ENCODE assay signal across 19 cellular contexts in the genomic region with DNA sequence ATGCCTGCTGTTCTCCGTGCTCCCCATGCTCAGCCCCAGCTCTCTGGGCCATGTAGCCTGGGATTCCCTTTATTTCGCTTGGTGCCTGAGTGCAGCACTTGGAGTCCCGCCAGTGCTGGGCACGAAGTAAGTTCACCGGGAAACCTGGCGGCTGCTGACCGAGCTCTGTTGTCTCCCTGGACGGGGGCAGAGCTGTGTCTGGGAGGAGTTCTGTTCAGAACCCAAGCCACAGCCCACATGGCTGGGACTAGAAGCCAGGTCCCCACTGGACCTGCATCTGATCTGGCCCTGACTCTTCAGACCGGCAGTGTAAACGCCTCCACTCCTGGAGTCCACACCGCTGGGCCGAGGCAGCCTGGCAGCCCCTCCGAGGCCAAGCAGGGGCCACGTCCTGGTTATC. TPM values are rescaled to one million over a fixed set of nuclear protein-coding genes. Genes with fewer than 3 reads are reported as not detected.
DNase-seq lines count a peak whose midpoint lies in the region; ATAC-seq and TF ChIP-seq lines count a peak whose summit lies in the region.
"Had no signal": no experiment of that assay in that cellular context is flagged by ENCODE, and none has a peak within 500 bp of the region (broad histone marks: within the 10 kb centered on the region; RNA-seq: fewer than 3 reads in every experiment).

No MANE protein-coding gene starts in this region.

- no peaks in the 10 kb centered on the region for H3K36me3 ChIP-seq in psoas muscle (ENCODE audit: insufficient read depth in 1 of 2, low read depth in 1 of 2)
- no peaks in the 10 kb centered on the region for H3K36me3 ChIP-seq in uterus
- H3K36me3 ChIP-seq: esophagus squamous epithelium had no signal

- no peak for TF ChIP-seq CTCF in psoas muscle (IDR thresholded peaks at IDR 0.05)
- TF ChIP-seq CTCF in uterus (IDR thresholded peaks at IDR 0.05), result no peak

- H3K4me3 ChIP-seq in psoas muscle (no peak overlapping the region), uterus (no peak overlapping the region)
- H3K4me3 ChIP-seq: esophagus squamous epithelium, GM23248 had no signal

- H3K4me1 ChIP-seq in psoas muscle, result peaks cover 71% of the 10 kb centered on the region
- peaks cover 4 to 12% of the 10 kb centered on the region in 2 donors for H3K4me1 ChIP-seq in uterus

- ATAC-seq in psoas muscle (peak; percentile 41 to 58 (median 50)), HG03432 (IDR thresholded peaks at IDR 0.05; ENCODE audit: unreplicated experiment) (no peak)
- ATAC-seq: T-helper 17 cell had no signal

- H3K9me3 ChIP-seq in psoas muscle (no peaks in the 10 kb centered on the region), uterus (no peaks in the 10 kb centered on the region)
- H3K9me3 ChIP-seq: Caco-2, esophagus squamous epithelium had no signal

- no peak for TF ChIP-seq POLR2A in uterus (IDR thresholded peaks at IDR 0.05)

- in situ Hi-C loops in G401 (cut with HindIII; ENCODE audit: low sequenced_read_pairs), result no loop called here

- H3K27ac ChIP-seq in psoas muscle, result peak overlapping the region; percentile 84
- no peak overlapping the region for H3K27ac ChIP-seq in uterus
- H3K27ac ChIP-seq: esophagus squamous epithelium, GM23248, KMS-11 had no signal

- WGBS in psoas muscle, 3 donors, result 25 to 32% (median 30%) methylated on average over 14 of the region's 14 CpGs

- DNase-seq in G401 (ENCODE audit: low spot score) (peak; percentile 95), cerebellar nuclear complex (lab: John Stamatoyannopoulos, UW) (peak; percentile 60 to 85), hippocampal formation (lab: John Stamatoyannopoulos, UW) (peak; percentile 44 to 50), psoas muscle (peak; percentile 70 to 92), iPS-NIHi7 (ENCODE audit: extremely low spot score) (no peak), uterus (no peak), NCI-H774 (lab: John Stamatoyannopoulos, UW) (no peak)
- DNase-seq: activated CD4-positive, CD25-positive, alpha-beta regulatory T cell; Caco-2; esophagus squamous epithelium; GM23248; NCI-H1105; stimulated activated naive CD4-positive, alpha-beta T cell treated with Interleukin-2 at 50 U/mL for 16 hours; T-helper 17 cell had no signal

- intact Hi-C loops in psoas muscle (cut with DNase I) (no loop called here), uterus (cut with DNase I; ENCODE audit: low total_unique reads) (no loop called here)

- no peaks in the 10 kb centered on the region for H3K27me3 ChIP-seq in psoas muscle (ENCODE audit: insufficient read depth in 3 of 3, low read length in 2 of 3)
- H3K27me3 ChIP-seq in uterus, result no peaks in the 10 kb centered on the region

RNA-seq across cellular contexts. Expression of gene CIBAR2, which starts 37.5 kb away (rescaled TPM):
- 0.37 and 0.51 TPM in 2 replicates for total RNA-seq in G401 (2014; rRNA removed; shearing (Covaris generic))
- total RNA-seq in psoas muscle, result under 1 TPM in 1 of 4 donors, not detected in 3; 0.36 TPM
- polyA plus RNA-seq in psoas muscle, result not detected
- total RNA-seq in uterus, result 1 to 10 TPM in 1 of 4 donors, not detected in 3; 2.4 TPM
- total RNA-seq: Caco-2, dermis microvascular lymphatic vessel endothelial cell, esophagus squamous epithelium, GM23248, osteocyte, T-helper 17 cell had no signal
- polyA plus RNA-seq: adipose tissue, GM23248 had no signal

Comparison
In these comparisons a context has a peak if more than half of its experiments do, and no peak if none do; other contexts are left out.
1. DNase-seq: peak in G401 (single experiment), cerebellar nuclear complex (2 of 2), hippocampal formation (2 of 2) and psoas muscle (2 of 2); none in iPS-NIHi7 (single experiment), uterus (0 of 2) and NCI-H774 (single experiment).